In genomic region chr7:134514663-134515062, GRCh38 we compare ENCODE assay signal across 8 cellular contexts. TPM values are rescaled to one million over a fixed set of nuclear protein-coding genes. Genes with fewer than 3 reads are reported as not detected.
DNase-seq lines count a peak whose midpoint lies in the region; ATAC-seq and TF ChIP-seq lines count a peak whose summit lies in the region.

No MANE protein-coding gene starts in this region.

- H3K9me3 Mint-ChIP-seq in CD8-positive, alpha-beta T cell = no peaks in the 10 kb centered on the region

- no peak overlapping the region for H3K4me3 ChIP-seq in CD8-positive, alpha-beta T cell (ENCODE audit: low read depth, low read length)
- H3K4me3 ChIP-seq in KMS-11 (IDR thresholded peaks at IDR 0.05; ENCODE audit: insufficient read depth, low read depth, low read length) = no peak overlapping the region
- H3K4me3 ChIP-seq in cardiac fibroblast (replicated peaks in 1 of 2; ENCODE audit: low read depth in 2 of 2, low read length in 2 of 2) = no peak overlapping the region
- no peak overlapping the region for H3K4me3 ChIP-seq in thoracic aorta

- peaks cover 3% of the 10 kb centered on the region for H3K27me3 Mint-ChIP-seq in CD8-positive, alpha-beta T cell (ENCODE audit: low read depth)

- H3K27ac ChIP-seq in CD8-positive, alpha-beta T cell (ENCODE audit: low read depth, low read length) = no peak overlapping the region
- H3K27ac ChIP-seq in KMS-11 (no peak overlapping the region), thoracic aorta (no peak overlapping the region)

- H3K36me3 Mint-ChIP-seq in CD8-positive, alpha-beta T cell = no peaks in the 10 kb centered on the region

- no peaks in the 10 kb centered on the region for H3K4me1 ChIP-seq in CD8-positive, alpha-beta T cell (ENCODE audit: insufficient read depth, low read length)
- H3K4me1 ChIP-seq in KMS-11 (ENCODE audit: low read depth, poor library complexity, severe bottlenecking) (peaks cover 3% of the 10 kb centered on the region), thoracic aorta (ENCODE audit: control insufficient read depth in 1 of 2, low read depth in 2 of 2) (peaks cover 14 to 17% of the 10 kb centered on the region in 2 donors)

- intact Hi-C loops in CD8-positive, alpha-beta T cell (cut with DNase I, micrococcal nuclease) = loop anchor here (1.0 to 5.0 kb wide), 2 partner anchors 92 to 438 kb away; no protein-coding TSS in a partner anchor

- no peak overlapping the region for H3K9ac ChIP-seq in KMS-11

- H4K20me1 ChIP-seq in KMS-11 (ENCODE audit: insufficient read depth) = no peaks in the 10 kb centered on the region

- no peaks in the 10 kb centered on the region for H3K36me3 ChIP-seq in CD8-positive, alpha-beta T cell (ENCODE audit: insufficient read depth, low read length)
- H3K36me3 ChIP-seq in KMS-11 (ENCODE audit: insufficient read depth) (no peaks in the 10 kb centered on the region), thoracic aorta (no peaks in the 10 kb centered on the region)

- no peaks in the 10 kb centered on the region for H3K27me3 ChIP-seq in CD8-positive, alpha-beta T cell (ENCODE audit: insufficient read depth, low read length)
- no peaks in the 10 kb centered on the region for H3K27me3 ChIP-seq in KMS-11 (ENCODE audit: insufficient read depth, low read depth)
- H3K27me3 ChIP-seq in thoracic aorta (replicated peaks; ENCODE audit: insufficient read depth) = no peaks in the 10 kb centered on the region

- H3K9me3 ChIP-seq in CD8-positive, alpha-beta T cell (ENCODE audit: low read length) = no peaks in the 10 kb centered on the region
- H3K9me3 ChIP-seq in thoracic aorta = no peaks in the 10 kb centered on the region

- peak in 1 of 7 experiments; percentile 33 for DNase-seq in CD8-positive, alpha-beta T cell
- DNase-seq in OCI-M1 (lab: John Stamatoyannopoulos, UW) (peak; percentile 67), cardiac fibroblast (ENCODE audit: low read depth in 2 of 2) (peak; percentile 88 to 93), kidney tubule cell (ENCODE audit: low spot score) (peak; percentile 82), thoracic aorta (ENCODE audit: low spot score) (no peak), islet precursor cell (no peak)

- no peak overlapping the region for H3K27ac Mint-ChIP-seq in CD8-positive, alpha-beta T cell

- POLR2A ChIA-PET in CD8-positive, alpha-beta T cell (lab: Charles Lee) = interaction anchor here (0.9 kb wide), 1 partner anchor 82 kb away, joined by 4 read pairs; no protein-coding TSS in a partner anchor

- ATAC-seq in CD8-positive, alpha-beta T cell = peak; percentile 57
- ATAC-seq in GM18868 (IDR thresholded peaks at IDR 0.05; ENCODE audit: unreplicated experiment) = peak; percentile 63
- ATAC-seq in thoracic aorta (ENCODE audit: insufficient number of reproducible peaks, low FRiP score, low read depth) = no peak

- CTCF ChIA-PET in CD8-positive, alpha-beta T cell (lab: Charles Lee) = interaction anchor here (0.6 to 3.3 kb wide), 23 partner anchors 16 to 166 kb away, joined by 3 to 39 read pairs (median 4); partner anchors contain the start of genes AKR1B1 and AKR1B15

- peak overlapping the region; percentile 66 for H2AFZ ChIP-seq in KMS-11 (ENCODE audit: low read depth)

- no peaks in the 10 kb centered on the region for H3K79me2 ChIP-seq in KMS-11 (ENCODE audit: insufficient read depth, low read depth)

- H3K4me2 ChIP-seq in KMS-11 = peak overlapping the region; percentile 11; the same call in 1 of the 2 replicates

- H3K4me3 Mint-ChIP-seq in CD8-positive, alpha-beta T cell = no peak overlapping the region

- peak; percentile 88 for TF ChIP-seq CTCF in CD8-positive, alpha-beta T cell (IDR thresholded peaks at IDR 0.05)
- TF ChIP-seq CTCF in KMS-11 (conservative IDR thresholded peaks at IDR 0.05; ENCODE audit: low read depth, low read length) (peak; percentile 98), cardiac fibroblast (IDR thresholded peaks at IDR 0.05; ENCODE audit: low read depth, low read length) (peak; percentile 74), thoracic aorta (IDR thresholded peaks at IDR 0.05) (peak; percentile 80)

- H3K4me1 Mint-ChIP-seq in CD8-positive, alpha-beta T cell (ENCODE audit: low read depth) = peaks cover 4% of the 10 kb centered on the region

RNA-seq across cellular contexts. Expression of gene AKR1B10, which starts 12.7 kb away (rescaled TPM):
- total RNA-seq in CD8-positive, alpha-beta T cell = not detected
- 1 to 10 TPM; 1.4 to 5.9 TPM for total RNA-seq in thoracic aorta

RNA-seq across cellular contexts. Expression of gene AKR1B15, which starts 34.2 kb away (rescaled TPM):
- not detected for total RNA-seq in CD8-positive, alpha-beta T cell
- total RNA-seq in thoracic aorta = under 1 TPM; 0.27 to 0.28 TPM

RNA-seq across cellular contexts. Expression of gene AKR1B1, which starts 55.8 kb away (rescaled TPM):
- 10 to 100 TPM; 63.9 to 67.6 TPM for total RNA-seq in CD8-positive, alpha-beta T cell
- 100 to 1,000 TPM in 1 of 2 donors, 10 to 100 TPM in 1; 97.4 to 116 TPM for total RNA-seq in thoracic aorta

Comparison
In these comparisons a context has a peak if more than half of its experiments do, and no peak if none do; other contexts are left out.
1. DNase-seq: peak in OCI-M1 (single experiment), cardiac fibroblast (2 of 2) and kidney tubule cell (single experiment); none in thoracic aorta (single experiment) and islet precursor cell (single experiment).
2. Peak in every context shown above with its lines, with median percentiles within 50 percentile points of each other: CTCF ChIP-seq.